In the genomic region with DNA sequence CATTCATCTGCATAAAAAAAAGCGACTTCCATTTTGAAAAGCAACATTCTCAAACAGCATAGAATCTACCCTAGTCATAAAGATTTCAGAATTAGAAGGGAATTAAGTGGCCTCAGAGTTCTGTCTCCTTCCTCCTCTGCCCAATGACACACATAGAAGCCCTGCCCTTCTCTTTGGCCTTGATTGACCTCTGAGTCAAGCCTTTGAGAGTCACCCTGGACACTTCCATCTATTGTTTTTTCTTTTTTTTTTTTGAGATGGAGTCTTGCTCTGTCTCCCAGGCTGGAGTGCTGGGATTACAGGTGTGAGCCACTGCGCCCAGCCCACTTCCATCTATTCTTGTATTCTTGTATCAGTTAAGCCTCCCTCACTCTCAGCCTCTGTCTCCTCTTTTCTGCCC, we compare ENCODE assay signal across 29 cellular contexts. TPM values are rescaled to one million over a fixed set of nuclear protein-coding genes. Genes with fewer than 3 reads are reported as not detected.
DNase-seq lines count a peak whose midpoint lies in the region; ATAC-seq and TF ChIP-seq lines count a peak whose summit lies in the region.
"Had no signal": no experiment of that assay in that cellular context is flagged by ENCODE, and none has a peak within 500 bp of the region (broad histone marks: within the 10 kb centered on the region; RNA-seq: fewer than 3 reads in every experiment).

No MANE protein-coding gene starts in this region.

- H3K36me3 Mint-ChIP-seq in natural killer cell: no peaks in the 10 kb centered on the region
- H3K36me3 Mint-ChIP-seq: CD4-positive, alpha-beta memory T cell; naive B cell; T-cell had no signal

- peak; percentile 48 to 94 (median 71) for ATAC-seq in heart left ventricle
- no peak for ATAC-seq in Right ventricle myocardium inferior
- ATAC-seq in GM19452 (IDR thresholded peaks at IDR 0.05; ENCODE audit: unreplicated experiment): no peak
- no peak for ATAC-seq in natural killer cell
- ATAC-seq in GM19351 (IDR thresholded peaks at IDR 0.05; ENCODE audit: unreplicated experiment): no peak
- ATAC-seq: activated T-cell treated with anti-CD3 and anti-CD28 coated beads, Interleukin-2, amount 50 U/mL, for 72 hours; left lobe of liver; PC-3; psoas muscle; stimulated activated naive CD8-positive, alpha-beta T cell treated with anti-CD3 and anti-CD28 coated beads, Interleukin-15, amount 100 ng/mL, for 72 hours; T-cell had no signal

- H3K4me1 ChIP-seq in heart left ventricle: peaks cover 0 to 13% (median 0%) of the 10 kb centered on the region in 12 donors
- H3K4me1 ChIP-seq in adrenal gland (replicated peaks in 1 of 2): no peaks in the 10 kb centered on the region
- peaks cover 17% of the 10 kb centered on the region for H3K4me1 ChIP-seq in left ventricle myocardium inferior
- H3K4me1 ChIP-seq: psoas muscle, thyroid gland, vagina had no signal

- H3K27me3 Mint-ChIP-seq in natural killer cell (ENCODE audit: low read depth in 2 of 2): peaks cover 12 to 20% of the 10 kb centered on the region in 2 donors

- peak overlapping the region in 5 of 12 donors; percentile 8 to 33 (median 24) for H3K27ac ChIP-seq in heart left ventricle
- H3K27ac ChIP-seq in adrenal gland: no peak overlapping the region
- peak overlapping the region; percentile 22 for H3K27ac ChIP-seq in left ventricle myocardium inferior (replicated peaks)
- H3K27ac ChIP-seq: psoas muscle, skin epidermis, thyroid gland, vagina had no signal

- TF ChIP-seq CTCF in heart left ventricle (IDR thresholded peaks at IDR 0.05) (no peak), adrenal gland (IDR thresholded peaks at IDR 0.05) (no peak), left ventricle myocardium inferior (IDR thresholded peaks at IDR 0.05; ENCODE audit: borderline replicate concordance) (no peak), natural killer cell (IDR thresholded peaks at IDR 0.05) (no peak)

- H3K4me3 Mint-ChIP-seq in natural killer cell: no peak overlapping the region
- H3K4me3 Mint-ChIP-seq: activated T-cell treated with anti-CD3 and anti-CD28 coated beads, Interleukin-2, amount 50 U/mL, for 72 hours; CD4-positive, alpha-beta memory T cell; naive B cell; stimulated activated naive CD8-positive, alpha-beta T cell treated with anti-CD3 and anti-CD28 coated beads, Interleukin-15, amount 100 ng/mL, for 72 hours; T-cell had no signal

- H3K4me3 ChIP-seq in heart left ventricle (no peak overlapping the region), adrenal gland (no peak overlapping the region), left ventricle myocardium inferior (no peak overlapping the region)
- H3K4me3 ChIP-seq: psoas muscle, skin epidermis, thyroid gland, vagina had no signal

- no peaks in the 10 kb centered on the region for H3K9me3 ChIP-seq in heart left ventricle
- H3K9me3 ChIP-seq in adrenal gland (replicated peaks in 1 of 3): no peaks in the 10 kb centered on the region
- no peaks in the 10 kb centered on the region for H3K9me3 ChIP-seq in left ventricle myocardium inferior (replicated peaks)
- H3K9me3 ChIP-seq: psoas muscle, thyroid gland, vagina had no signal

- DNase-seq in heart left ventricle: peak in 2 of 5 donors; percentile 23 to 37
- no peak for DNase-seq in Right ventricle myocardium inferior (ENCODE audit: missing footprints)
- DNase-seq in adrenal gland: peak in 4 of 7 donors; percentile 20 to 47 (median 34)
- DNase-seq in left ventricle myocardium inferior: no peak
- no peak for DNase-seq in stimulated activated naive CD4-positive, alpha-beta T cell treated with Interleukin-2 at 50 U/mL for 16 hours (lab: John Stamatoyannopoulos, UW)
- no peak for DNase-seq in natural killer cell
- DNase-seq: activated CD4-positive, CD25-positive, alpha-beta regulatory T cell; activated naive CD4-positive, alpha-beta T cell; activated T-cell treated with anti-CD3 and anti-CD28 coated beads, Interleukin-2, amount 50 U/mL, for 72 hours; CD4-positive, alpha-beta memory T cell; foreskin melanocyte; GF-D8; hypothalamus; naive B cell; NCI-H1092 treated with DMSO at 0.1 percent for 48 hours; NCI-H1930; NCI-H524 treated with DMSO at 0.1 percent for 48 hours; occipital lobe; PC-3; psoas muscle; SIG-M5; stimulated activated naive CD8-positive, alpha-beta T cell treated with anti-CD3 and anti-CD28 coated beads, Interleukin-15, amount 100 ng/mL, for 72 hours; T-cell; thyroid gland had no signal

- H3K9me3 Mint-ChIP-seq in natural killer cell: no peaks in the 10 kb centered on the region
- H3K9me3 Mint-ChIP-seq: activated T-cell treated with anti-CD3 and anti-CD28 coated beads, Interleukin-2, amount 50 U/mL, for 72 hours; naive B cell; stimulated activated naive CD8-positive, alpha-beta T cell treated with anti-CD3 and anti-CD28 coated beads, Interleukin-15, amount 100 ng/mL, for 72 hours; T-cell had no signal

- H3K4me1 Mint-ChIP-seq in natural killer cell: no peaks in the 10 kb centered on the region
- H3K4me1 Mint-ChIP-seq: CD4-positive, alpha-beta memory T cell; stimulated activated naive CD8-positive, alpha-beta T cell treated with anti-CD3 and anti-CD28 coated beads, Interleukin-15, amount 100 ng/mL, for 72 hours; T-cell had no signal

- peaks cover 0 to 4% (median 0%) of the 10 kb centered on the region in 9 donors for H3K27me3 ChIP-seq in heart left ventricle
- no peaks in the 10 kb centered on the region for H3K27me3 ChIP-seq in adrenal gland
- H3K27me3 ChIP-seq in left ventricle myocardium inferior (ENCODE audit: low read depth): peaks cover 15% of the 10 kb centered on the region
- H3K27me3 ChIP-seq: thyroid gland, vagina had no signal

- H3K27ac Mint-ChIP-seq in natural killer cell: no peak overlapping the region
- H3K27ac Mint-ChIP-seq: activated T-cell treated with anti-CD3 and anti-CD28 coated beads, Interleukin-2, amount 50 U/mL, for 72 hours; CD4-positive, alpha-beta memory T cell; T-cell had no signal

- no peaks in the 10 kb centered on the region for H3K36me3 ChIP-seq in heart left ventricle
- no peaks in the 10 kb centered on the region for H3K36me3 ChIP-seq in adrenal gland (replicated peaks in 1 of 2)
- H3K36me3 ChIP-seq in left ventricle myocardium inferior: no peaks in the 10 kb centered on the region
- H3K36me3 ChIP-seq: thyroid gland, vagina had no signal

- 44 to 73% (median 63%) methylated on average over 2 of the region's 2 CpGs for WGBS in heart left ventricle, 4 donors
- 51 to 81% (median 78%) methylated on average over 2 of the region's 2 CpGs for WGBS in adrenal gland, 4 donors

- no peak for TF ChIP-seq POLR2A in heart left ventricle (IDR thresholded peaks at IDR 0.05)
- no peak for TF ChIP-seq POLR2A in adrenal gland (IDR thresholded peaks at IDR 0.05)

- intact Hi-C loops in heart left ventricle (cut with DNase I) (no loop called here), Right ventricle myocardium inferior (cut with DNase I) (no loop called here), adrenal gland (cut with DNase I) (no loop called here), left ventricle myocardium inferior (cut with micrococcal nuclease) (no loop called here), natural killer cell (cut with micrococcal nuclease) (no loop called here)

RNA-seq across cellular contexts. Expression of a gene that starts 44.8 kb away (rescaled TPM):
- total RNA-seq in heart left ventricle: 10 to 100 TPM; 22.6 to 68.9 (median 50.5) TPM
- polyA plus RNA-seq in heart left ventricle: 10 to 100 TPM; 40.7 to 56.2 TPM
- total RNA-seq in Right ventricle myocardium inferior: 62.1 TPM
- total RNA-seq in adrenal gland: 10 to 100 TPM in 7 of 8 donors, 1 to 10 TPM in 1; 5.5 to 50.7 (median 31.5) TPM
- 10 to 100 TPM; 36.5 to 75.5 (median 56.5) TPM for polyA plus RNA-seq in adrenal gland
- total RNA-seq in left ventricle myocardium inferior: 58.8 TPM
- 10 to 100 TPM; 59.1 to 75.6 (median 67.6) TPM for total RNA-seq in natural killer cell

Comparison
In these comparisons a context has a peak if more than half of its experiments do, and no peak if none do; other contexts are left out.
1. ATAC-seq: peak in heart left ventricle (4 of 4); none in Right ventricle myocardium inferior (single experiment), GM19452 (single experiment), natural killer cell (0 of 3) and GM19351 (single experiment).
2. DNase-seq: peak in adrenal gland (4 of 7); none in Right ventricle myocardium inferior (single experiment), left ventricle myocardium inferior (single experiment), stimulated activated naive CD4-positive, alpha-beta T cell treated with Interleukin-2 at 50 U/mL for 16 hours (single experiment) and natural killer cell (single experiment).